21 cellular contexts compared by ENCODE assay signal in genomic region chr1:177898377-177898648, GRCh38.
"Had no signal": no experiment of that assay in that cellular context is flagged by ENCODE, and none has a peak within 500 bp of the region (broad histone marks: within the 10 kb centered on the region; RNA-seq: fewer than 3 reads in every experiment).

No MANE protein-coding gene starts in this region.

- H3K36me3 ChIP-seq: cardiac muscle cell, left ventricle myocardium inferior, neural progenitor cell, right lobe of liver, tibial artery had no signal

- H3K27ac ChIP-seq: cardiac muscle cell, left ventricle myocardium inferior, neural progenitor cell, right lobe of liver, skin epidermis, tibial artery had no signal

- DNase-seq: activated CD4-positive, alpha-beta memory T cell treated with anti-CD3 and anti-CD28 coated beads, Interleukin-2, amount 10 ng/mL, durations not matched to agents 7 days and 5 days; activated CD4-positive, alpha-beta T cell treated with anti-CD3 and anti-CD28 coated beads, Interleukin-2, amount 10 ng/mL, durations not matched to agents 24 days and 14 days; activated gamma-delta T cell; activated naive CD4-positive, alpha-beta T cell treated with anti-CD3 and anti-CD28 coated beads, Interleukin-2, amount 50 U/mL, for 16 hours; activated naive CD8-positive, alpha-beta T cell treated with anti-CD3 and anti-CD28 coated beads, Interleukin-2, amount 50 U/mL, for 24 hours; anterior cingulate cortex; effector CD4-positive, alpha-beta T cell; immature natural killer cell; left ventricle myocardium inferior; naive thymus-derived CD8-positive, alpha-beta T cell; posterior cingulate gyrus; right lobe of liver; stimulated activated CD4-positive, alpha-beta T cell treated with anti-CD3 and anti-CD28 coated beads, Interleukin-2, amount 100 ng/mL, for 24 hours; stimulated activated naive CD8-positive, alpha-beta T cell treated with anti-CD3 and anti-CD28 coated beads, Interleukin-15, amount 100 ng/mL, for 72 hours; tibial artery had no signal

- H3K9ac ChIP-seq: neural progenitor cell had no signal

- H3K4me1 ChIP-seq: left ventricle myocardium inferior, right lobe of liver, tibial artery had no signal

- H3K4me3 ChIP-seq: body of pancreas, cardiac muscle cell, left ventricle myocardium inferior, neural progenitor cell, right lobe of liver, skin epidermis, tibial artery had no signal

- H3K27me3 ChIP-seq: body of pancreas, cardiac muscle cell, neural progenitor cell, right lobe of liver had no signal

- H3K9me3 ChIP-seq: body of pancreas, left ventricle myocardium inferior, right lobe of liver, tibial artery had no signal

- ATAC-seq: activated CD4-positive, CD25-positive, alpha-beta regulatory T cell treated with anti-CD3 and anti-CD28 coated beads, Interleukin-2, amount 50 U/mL, for 24 hours; activated naive CD8-positive, alpha-beta T cell treated with anti-CD3 and anti-CD28 coated beads, Interleukin-2, amount 50 U/mL, for 24 hours; naive thymus-derived CD8-positive, alpha-beta T cell; stimulated activated effector memory CD8-positive, alpha-beta T cell treated with anti-CD3 and anti-CD28 coated beads, Interleukin-12 subunit alpha, Interleukin-12 subunit beta, amount 100 ng/mL, for 72 hours; stimulated activated naive CD8-positive, alpha-beta T cell treated with anti-CD3 and anti-CD28 coated beads, Interleukin-15, amount 100 ng/mL, for 72 hours had no signal
